In the genomic region with DNA sequence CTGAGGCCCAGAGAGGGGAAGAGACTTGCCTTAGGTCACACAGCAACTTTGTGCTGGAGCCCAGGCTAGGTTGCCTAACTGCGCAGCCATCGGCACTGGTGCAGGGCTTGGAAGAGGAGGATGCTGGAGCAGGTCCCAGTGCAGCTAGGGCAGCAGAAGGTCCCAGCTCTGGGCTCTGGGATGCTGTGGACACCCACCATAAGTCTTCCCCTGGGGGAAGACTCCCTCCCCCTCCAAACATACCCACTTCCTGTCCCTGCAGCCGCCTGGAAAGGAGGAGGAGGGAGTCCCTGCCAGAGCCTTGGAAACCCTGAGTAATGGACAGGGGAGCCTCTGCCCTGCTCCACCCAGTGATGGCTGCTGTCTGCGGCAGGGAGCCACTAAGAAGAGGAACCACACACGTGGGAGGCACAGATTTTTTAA, we compare ENCODE assay signal across 8 cellular contexts.
DNase-seq lines count a peak whose midpoint lies in the region; ATAC-seq and TF ChIP-seq lines count a peak whose summit lies in the region.

No MANE protein-coding gene starts in this region.

- H3K4me1 Mint-ChIP-seq in activated T-helper 2 cell treated with anti-CD3 and anti-CD28 coated beads, Interferon-gamma antibody, Interleukin-2, Interleukin-4, amounts not matched to agents 10 μg/mL and 5 μg/mL and 100 μg/mL, durations not matched to agents 14 hours and 24 hours and 36 hours (ENCODE audit: low read depth) = peaks cover 7% of the 10 kb centered on the region

- no peak overlapping the region for H3K4me3 Mint-ChIP-seq in activated T-helper 2 cell treated with anti-CD3 and anti-CD28 coated beads, Interferon-gamma antibody, Interleukin-2, Interleukin-4, amounts not matched to agents 10 μg/mL and 5 μg/mL and 100 μg/mL, durations not matched to agents 14 hours and 24 hours and 36 hours (ENCODE audit: low read depth)

- H3K36me3 Mint-ChIP-seq in activated T-helper 2 cell treated with anti-CD3 and anti-CD28 coated beads, Interferon-gamma antibody, Interleukin-2, Interleukin-4, amounts not matched to agents 10 μg/mL and 5 μg/mL and 100 μg/mL, durations not matched to agents 14 hours and 24 hours and 36 hours (ENCODE audit: low read depth) = no peaks in the 10 kb centered on the region

- H3K27me3 ChIP-seq in layer of hippocampus (ENCODE audit: control insufficient read depth, insufficient read depth, low read length) = no peaks in the 10 kb centered on the region

- TF ChIP-seq POLR2A in erythroblast (IDR thresholded peaks at IDR 0.05; ENCODE audit: low read length) = no peak

- H3K27ac ChIP-seq in layer of hippocampus (ENCODE audit: low read depth, low read length) (peak overlapping the region; percentile 36), substantia nigra (ENCODE audit: low read depth, low read length, poor library complexity, severe bottlenecking) (peak overlapping the region; percentile 6)

- peak; percentile 38 for ATAC-seq in Right ventricle myocardium inferior
- no peak for ATAC-seq in HG02840 (IDR thresholded peaks at IDR 0.05; ENCODE audit: low FRiP score, unreplicated experiment)

- intact Hi-C loops in Right ventricle myocardium inferior (cut with DNase I) (loop anchor here (5.0 kb wide), 1 partner anchor 78 kb away; no protein-coding TSS in a partner anchor), cardiac septum (cut with DNase I) (loop anchor here (2.0 to 10.0 kb wide), 3 partner anchors 14 to 76 kb away; no protein-coding TSS in a partner anchor)
- intact Hi-C loops in activated T-helper 2 cell treated with anti-CD3 and anti-CD28 coated beads, Interferon-gamma antibody, Interleukin-2, Interleukin-4, amounts not matched to agents 10 μg/mL and 5 μg/mL and 100 μg/mL, durations not matched to agents 14 hours and 24 hours and 36 hours (cut with micrococcal nuclease) = loop anchor here (5.0 kb wide), 1 partner anchor 118 kb away; the partner anchor contains the start of gene FOXP4

- H3K27ac Mint-ChIP-seq in activated T-helper 2 cell treated with anti-CD3 and anti-CD28 coated beads, Interferon-gamma antibody, Interleukin-2, Interleukin-4, amounts not matched to agents 10 μg/mL and 5 μg/mL and 100 μg/mL, durations not matched to agents 14 hours and 24 hours and 36 hours = no peak overlapping the region

- DNase-seq in Right ventricle myocardium inferior (ENCODE audit: missing footprints) = no peak
- DNase-seq in cardiac septum (ENCODE audit: low spot score) = no peak
- DNase-seq in activated naive CD4-positive, alpha-beta T cell treated with anti-CD3 and anti-CD28 coated beads, Interleukin-2, amount 50 U/mL, for 16 hours = peak; percentile 33
- DNase-seq in substantia nigra (lab: John Stamatoyannopoulos, UW) = peak in 1 of 49 donors; percentile 14
- no peak for DNase-seq in erythroblast (lab: John Stamatoyannopoulos, UW)
- DNase-seq in activated T-helper 2 cell treated with anti-CD3 and anti-CD28 coated beads, Interferon-gamma antibody, Interleukin-2, Interleukin-4, amounts not matched to agents 10 μg/mL and 5 μg/mL and 100 μg/mL, durations not matched to agents 14 hours and 24 hours and 36 hours (ENCODE audit: low spot score) = no peak

- H3K9me3 Mint-ChIP-seq in activated T-helper 2 cell treated with anti-CD3 and anti-CD28 coated beads, Interferon-gamma antibody, Interleukin-2, Interleukin-4, amounts not matched to agents 10 μg/mL and 5 μg/mL and 100 μg/mL, durations not matched to agents 14 hours and 24 hours and 36 hours = no peaks in the 10 kb centered on the region

- peaks cover 27% of the 10 kb centered on the region for H3K27me3 Mint-ChIP-seq in activated T-helper 2 cell treated with anti-CD3 and anti-CD28 coated beads, Interferon-gamma antibody, Interleukin-2, Interleukin-4, amounts not matched to agents 10 μg/mL and 5 μg/mL and 100 μg/mL, durations not matched to agents 14 hours and 24 hours and 36 hours (ENCODE audit: low read depth)
